In genomic region chr6:170553686-170554085, GRCh38 we compare ENCODE assay signal across 8 cellular contexts. TPM values are rescaled to one million over a fixed set of nuclear protein-coding genes. Genes with fewer than 3 reads are reported as not detected.
DNase-seq lines count a peak whose midpoint lies in the region; ATAC-seq, FAIRE-seq and TF ChIP-seq lines count a peak whose summit lies in the region.

No MANE protein-coding gene starts in this region.

- H3K9me3 ChIP-seq in kidney (ENCODE audit: control insufficient read depth in 1 of 2, low read length in 2 of 2), result no peaks in the 10 kb centered on the region
- H3K9me3 ChIP-seq in stomach, result no peaks in the 10 kb centered on the region

- CTCF ChIA-PET in activated CD4-positive, alpha-beta T cell treated with anti-CD3 and anti-CD28 coated beads for 36 hours (lab: Charles Lee), result interaction anchor here (0.8 to 1.9 kb wide), 3 partner anchors 13 to 30 kb away, joined by 3 to 7 read pairs (median 4); partner anchors contain the start of gene PDCD2
- CTCF ChIA-PET in activated CD4-positive, alpha-beta memory T cell treated with anti-CD3 and anti-CD28 coated beads for 36 hours (lab: Charles Lee), result interaction anchor here (0.6 to 2.3 kb wide), 4 partner anchors 8 to 802 kb away, joined by 3 to 12 read pairs (median 4); partner anchors contain the start of genes DYNLT2, ERMARD and PDCD2

- peak overlapping the region; percentile 79 to 87 for H3K9ac ChIP-seq in kidney (ENCODE audit: low read length in 2 of 2)

- no peaks in the 10 kb centered on the region for H3K27me3 Mint-ChIP-seq in activated CD4-positive, alpha-beta T cell treated with anti-CD3 and anti-CD28 coated beads for 36 hours
- H3K27me3 Mint-ChIP-seq in activated CD4-positive, alpha-beta memory T cell treated with anti-CD3 and anti-CD28 coated beads for 36 hours, result no peaks in the 10 kb centered on the region

- TF ChIP-seq POLR2A in stomach (IDR thresholded peaks at IDR 0.05), result no peak

- no peak overlapping the region for H3K4me3 Mint-ChIP-seq in activated CD4-positive, alpha-beta T cell treated with anti-CD3 and anti-CD28 coated beads for 36 hours
- H3K4me3 Mint-ChIP-seq in activated CD4-positive, alpha-beta memory T cell treated with anti-CD3 and anti-CD28 coated beads for 36 hours, result no peak overlapping the region

- no peak overlapping the region for H3K27ac Mint-ChIP-seq in activated CD4-positive, alpha-beta T cell treated with anti-CD3 and anti-CD28 coated beads for 36 hours
- no peak overlapping the region for H3K27ac Mint-ChIP-seq in activated CD4-positive, alpha-beta memory T cell treated with anti-CD3 and anti-CD28 coated beads for 36 hours

- H3K36me3 ChIP-seq in kidney (ENCODE audit: control insufficient read depth in 1 of 2, insufficient read depth in 2 of 2, low read length in 2 of 2) (peaks cover 2% of the 10 kb centered on the region in 2 donors), stomach (peaks cover 8 to 38% (median 37%) of the 10 kb centered on the region in 4 donors)

- H3K4me1 Mint-ChIP-seq in activated CD4-positive, alpha-beta T cell treated with anti-CD3 and anti-CD28 coated beads for 36 hours, result peaks cover 37% of the 10 kb centered on the region
- peaks cover 40% of the 10 kb centered on the region for H3K4me1 Mint-ChIP-seq in activated CD4-positive, alpha-beta memory T cell treated with anti-CD3 and anti-CD28 coated beads for 36 hours (ENCODE audit: low read depth)

- no peak for FAIRE-seq in kidney (lab: Jason Lieb, UNC)

- intact Hi-C loops in activated CD4-positive, alpha-beta T cell treated with anti-CD3 and anti-CD28 coated beads for 36 hours (cut with DNase I, micrococcal nuclease), result loop anchor here (1.0 to 10.0 kb wide), 7 partner anchors 31 to 853 kb away; partner anchors contain the start of genes DYNLT2 (in 2 of the 2), ERMARD (in 2 of the 2), FAM120B (in 2 of the 2) and PDCD2 (in 2 of the 2)
- intact Hi-C loops in kidney (cut with DNase I) (no loop called here), stomach (cut with DNase I; ENCODE audit: low total_unique reads) (no loop called here)
- intact Hi-C loops in activated CD4-positive, alpha-beta memory T cell treated with anti-CD3 and anti-CD28 coated beads for 36 hours (cut with micrococcal nuclease), result loop anchor here (1.0 kb wide), 5 partner anchors 31 to 851 kb away; partner anchors contain the start of genes C6orf120, DYNLT2, ERMARD and FAM120B

- ATAC-seq in activated CD4-positive, alpha-beta T cell treated with anti-CD3 and anti-CD28 coated beads for 36 hours, result peak; percentile 62

- 0 to 1% (median 0%) methylated on average over 12 of the region's 12 CpGs for WGBS in stomach, 5 donors

- no peak for TF ChIP-seq EP300 in stomach (IDR thresholded peaks at IDR 0.05)

- no peaks in the 10 kb centered on the region for H3K9me3 Mint-ChIP-seq in activated CD4-positive, alpha-beta T cell treated with anti-CD3 and anti-CD28 coated beads for 36 hours (ENCODE audit: low read depth)
- no peaks in the 10 kb centered on the region for H3K9me3 Mint-ChIP-seq in activated CD4-positive, alpha-beta memory T cell treated with anti-CD3 and anti-CD28 coated beads for 36 hours

- POLR2A ChIA-PET in activated CD4-positive, alpha-beta T cell treated with anti-CD3 and anti-CD28 coated beads for 36 hours (lab: Charles Lee), result interaction anchor here (0.7 kb wide), 1 partner anchor 14 kb away, joined by 4 read pairs; no protein-coding TSS in a partner anchor
- POLR2A ChIA-PET in activated CD4-positive, alpha-beta memory T cell treated with anti-CD3 and anti-CD28 coated beads for 36 hours (lab: Charles Lee), result interaction anchor here (1.1 to 3.8 kb wide), 3 partner anchors 31 to 853 kb away, joined by 3 to 21 read pairs (median 5); partner anchors contain the start of genes DYNLT2, ERMARD and PDCD2

- H3K27me3 ChIP-seq in stomach, result no peaks in the 10 kb centered on the region

- peaks cover 36% of the 10 kb centered on the region for H3K36me3 Mint-ChIP-seq in activated CD4-positive, alpha-beta T cell treated with anti-CD3 and anti-CD28 coated beads for 36 hours (ENCODE audit: low read depth)
- peaks cover 20% of the 10 kb centered on the region for H3K36me3 Mint-ChIP-seq in activated CD4-positive, alpha-beta memory T cell treated with anti-CD3 and anti-CD28 coated beads for 36 hours

- H3K4me1 ChIP-seq in kidney (ENCODE audit: control insufficient read depth in 1 of 2, insufficient read depth in 1 of 2, low read depth in 1 of 2, low read length in 2 of 2) (peaks cover 22 to 29% of the 10 kb centered on the region in 2 donors), stomach (peaks cover 40 to 74% (median 64%) of the 10 kb centered on the region in 4 donors)

- TF ChIP-seq CTCF in HFF-Myc (IDR thresholded peaks at IDR 0.05; ENCODE audit: low read depth, low read length, missing control alignments) (no peak), astrocyte of the cerebellum (IDR thresholded peaks at IDR 0.05; ENCODE audit: low read depth, low read length, missing control alignments) (no peak), kidney (IDR thresholded peaks at IDR 0.05; ENCODE audit: borderline replicate concordance, extremely low read depth, insufficient read depth) (no peak), stomach (IDR thresholded peaks at IDR 0.05) (no peak)

- H3K27ac ChIP-seq in kidney (ENCODE audit: low read depth in 2 of 2, low read length in 2 of 2) (peak overlapping the region; percentile 95 to 96), stomach (peak overlapping the region; percentile 90 to 98 (median 96))

- in situ Hi-C loops in astrocyte of the cerebellum (cut with HindIII; ENCODE audit: low sequenced_read_pairs), result no loop called here

- no peak for DNase-seq in activated CD4-positive, alpha-beta T cell treated with anti-CD3 and anti-CD28 coated beads for 36 hours
- no peak for DNase-seq in activated CD4-positive, alpha-beta T cell treated with anti-CD3 and anti-CD28 coated beads, Interleukin-2, amount 50 U/mL, for 48 hours
- peak; percentile 15 for DNase-seq in HFF-Myc (ENCODE audit: extremely low read depth, low read depth)
- peak; percentile 36 for DNase-seq in NCI-H1436 treated with DMSO at 0.1 percent for 48 hours (lab: John Stamatoyannopoulos, UW)
- DNase-seq in astrocyte of the cerebellum (ENCODE audit: low read depth), result peak; percentile 5
- no peak for DNase-seq in kidney
- DNase-seq in stomach, result peak; percentile 32
- no peak for DNase-seq in activated CD4-positive, alpha-beta memory T cell treated with anti-CD3 and anti-CD28 coated beads for 36 hours

- H3K4me3 ChIP-seq in HFF-Myc (replicated peaks; ENCODE audit: low read depth, low read length), result peak overlapping the region; percentile 72
- H3K4me3 ChIP-seq in astrocyte of the cerebellum (ENCODE audit: low read depth, low read length), result peak overlapping the region; percentile 86
- peak overlapping the region; percentile 94 to 100 for H3K4me3 ChIP-seq in kidney (ENCODE audit: low read length in 2 of 2)
- peak overlapping the region; percentile 87 to 98 (median 94) for H3K4me3 ChIP-seq in stomach

RNA-seq across cellular contexts. Expression of gene TBP, which starts 0.5 kb away (rescaled TPM):
- 10 to 100 TPM; 23.9 to 27.4 TPM for total RNA-seq in activated CD4-positive, alpha-beta T cell treated with anti-CD3 and anti-CD28 coated beads for 36 hours
- total RNA-seq in kidney (16.7 TPM), stomach (10 to 100 TPM; 12.2 to 50.2 (median 17.7) TPM)
- polyA plus RNA-seq in kidney (ENCODE audit: insufficient read depth, low read depth, low replicate concordance) (11.1 TPM), stomach (1 to 10 TPM; 6.2 to 9.3 (median 8.5) TPM)
- total RNA-seq in activated CD4-positive, alpha-beta memory T cell treated with anti-CD3 and anti-CD28 coated beads for 36 hours, result 10 to 100 TPM; 21.2 to 22.3 TPM

RNA-seq across cellular contexts. Expression of gene PSMB1, which starts 0.6 kb away (rescaled TPM):
- total RNA-seq in activated CD4-positive, alpha-beta T cell treated with anti-CD3 and anti-CD28 coated beads for 36 hours, result 100 to 1,000 TPM; 129 to 245 TPM
- total RNA-seq in kidney (132 TPM), stomach (100 to 1,000 TPM in 3 of 5 donors, 10 to 100 TPM in 2; 36.5 to 294 (median 112) TPM)
- polyA plus RNA-seq in kidney (ENCODE audit: insufficient read depth, low read depth, low replicate concordance) (309 TPM), stomach (100 to 1,000 TPM; 206 to 304 (median 263) TPM)
- total RNA-seq in activated CD4-positive, alpha-beta memory T cell treated with anti-CD3 and anti-CD28 coated beads for 36 hours, result 100 to 1,000 TPM; 240 to 247 TPM

RNA-seq across cellular contexts. Expression of gene PDCD2, which starts 30.8 kb away (rescaled TPM):
- total RNA-seq in activated CD4-positive, alpha-beta T cell treated with anti-CD3 and anti-CD28 coated beads for 36 hours, result 100 to 1,000 TPM; 133 to 152 TPM
- total RNA-seq in kidney (49.8 TPM), stomach (100 to 1,000 TPM in 1 of 5 donors, 10 to 100 TPM in 4; 38.2 to 209 (median 69.0) TPM)
- polyA plus RNA-seq in kidney (ENCODE audit: insufficient read depth, low read depth, low replicate concordance) (56.7 TPM), stomach (10 to 100 TPM; 54.2 to 73.2 (median 66.9) TPM)
- total RNA-seq in activated CD4-positive, alpha-beta memory T cell treated with anti-CD3 and anti-CD28 coated beads for 36 hours, result 100 to 1,000 TPM; 120 to 126 TPM

Comparison
In these comparisons a context has a peak if more than half of its experiments do, and no peak if none do; other contexts are left out.
1. DNase-seq: peak in HFF-Myc (single experiment), NCI-H1436 treated with DMSO at 0.1 percent for 48 hours (single experiment), astrocyte of the cerebellum (single experiment) and stomach (single experiment); none in activated CD4-positive, alpha-beta T cell treated with anti-CD3 and anti-CD28 coated beads for 36 hours (single experiment), activated CD4-positive, alpha-beta T cell treated with anti-CD3 and anti-CD28 coated beads, Interleukin-2, amount 50 U/mL, for 48 hours (0 of 2), kidney (single experiment) and activated CD4-positive, alpha-beta memory T cell treated with anti-CD3 and anti-CD28 coated beads for 36 hours (single experiment).
2. intact Hi-C loops: an anchor here in activated CD4-positive, alpha-beta T cell treated with anti-CD3 and anti-CD28 coated beads for 36 hours (1.0 to 10.0 kb wide) and activated CD4-positive, alpha-beta memory T cell treated with anti-CD3 and anti-CD28 coated beads for 36 hours (1.0 kb wide); none called in kidney and stomach.
3. Peak in every context shown above with its lines, with median percentiles within 50 percentile points of each other: H3K4me3 ChIP-seq.